In the genomic region with DNA sequence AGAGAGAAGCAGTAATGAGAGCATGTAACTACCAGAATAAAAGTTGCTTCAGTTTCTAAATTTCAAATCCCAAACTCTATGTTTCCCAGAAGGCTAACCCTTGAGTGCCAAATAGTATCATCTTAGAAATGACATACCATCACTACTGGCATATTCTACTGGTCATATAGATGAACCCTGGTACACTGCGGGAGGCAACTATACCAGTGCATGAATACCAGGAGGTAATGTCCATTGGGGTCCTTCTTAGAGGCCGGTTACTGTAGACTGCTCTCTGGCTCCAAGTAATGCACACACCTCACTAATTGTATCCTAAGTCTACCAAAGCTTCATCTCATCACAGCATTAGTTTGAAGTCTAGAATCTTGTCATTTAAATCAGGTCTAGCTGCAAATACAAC, we compare ENCODE assay signal across 6 cellular contexts.
DNase-seq lines count a peak whose midpoint lies in the region; ATAC-seq, FAIRE-seq and TF ChIP-seq lines count a peak whose summit lies in the region.
"Not testable (repeated sequence)": the region's sequence is repeated elsewhere in the genome, so short reads cannot be mapped to it uniquely, and the experiment has no call there.

No MANE protein-coding gene starts in this region.

- H4K91ac ChIP-seq in H1 (replicated peaks; ENCODE audit: insufficient read length, low read length): not testable (repeated sequence)

- H4K20me1 ChIP-seq in H1 (replicated peaks in 1 of 2; ENCODE audit: control insufficient read depth in 1 of 2, insufficient read depth in 2 of 2, low read length in 2 of 2): not testable (repeated sequence)

- POLR2A ChIA-PET in H1 (lab: Charles Lee; ENCODE audit: partially characterized antibody): not testable (repeated sequence)

- TF ChIP-seq CTCF in H1 (IDR thresholded peaks at IDR 0.05; ENCODE audit: control extremely low read depth in 1 of 3, insufficient read depth in 1 of 3, low read depth in 1 of 3, low read length in 3 of 3); upper lobe of left lung (IDR thresholded peaks at IDR 0.05); upper lobe of right lung (IDR thresholded peaks at IDR 0.05): not testable (repeated sequence)

- H3K56ac ChIP-seq in H1 (replicated peaks; ENCODE audit: insufficient read length, low read depth, low read length): not testable (repeated sequence)

- H2BK15ac ChIP-seq in H1 (ENCODE audit: low read length): not testable (repeated sequence)

- not testable (repeated sequence) for H3K36me3 ChIP-seq in H7 (replicated peaks; ENCODE audit: control insufficient read depth, insufficient read depth, low read length); H1 (ENCODE audit: control insufficient read depth in 2 of 4, insufficient read depth in 4 of 4, low read length in 3 of 4); upper lobe of left lung; upper lobe of right lung

- peak overlapping the region; percentile 73; the same call in 1 of the 2 replicates for H2AFZ ChIP-seq in H1 (ENCODE audit: low read length)

- H2AK5ac ChIP-seq in H1 (ENCODE audit: low read depth, low read length): not testable (repeated sequence)

- peak; percentile 1 for DNase-seq in AG08396 (ENCODE audit: low spot score)
- DNase-seq in H4 (ENCODE audit: low spot score): peak; percentile 2
- peak; percentile 0 for DNase-seq in H7
- DNase-seq in H1 (ENCODE audit: low read depth in 1 of 2, low spot score in 2 of 2); upper lobe of left lung; upper lobe of right lung: not testable (repeated sequence)

- not testable (repeated sequence) for TF ChIP-seq POLR2A in H1 (IDR thresholded peaks at IDR 0.05; ENCODE audit: control extremely low read depth in 1 of 2, low read depth in 2 of 2, low read length in 2 of 2); upper lobe of left lung (IDR thresholded peaks at IDR 0.05)

- not testable (repeated sequence) for H3K4me2 ChIP-seq in H1 (ENCODE audit: insufficient read depth in 1 of 2, low read depth in 2 of 2, low read length in 2 of 2)

- CTCF ChIA-PET in H1 (lab: Charles Lee; ENCODE audit: partially characterized antibody): not testable (repeated sequence)

- not testable (repeated sequence) for H4K8ac ChIP-seq in H1 (ENCODE audit: extremely low read depth, insufficient read depth, low read length)

- 94% methylated on average over 2 of the region's 2 CpGs; no CpG with 5 or more reads in 1 of the 2 experiments for WGBS in H1 (ENCODE audit: extremely low coverage in 1 of 2, insufficient coverage in 1 of 2, insufficient read length in 1 of 2, insufficient replicate concordance in 2 of 2, low coverage in 1 of 2, low lambda C conversion rate in 2 of 2, missing lambda C conversion rate in 1 of 2), 2 experiments
- WGBS in upper lobe of left lung, 2 donors: 94 to 96% methylated on average over 2 of the region's 2 CpGs

- not testable (repeated sequence) for H4K5ac ChIP-seq in H1 (ENCODE audit: insufficient read length, low read depth, low read length)

- not testable (repeated sequence) for H3K23ac ChIP-seq in H1 (ENCODE audit: insufficient read length)

- H3K4me1 ChIP-seq in H1 (replicated peaks in 1 of 4; ENCODE audit: control insufficient read depth in 3 of 4, insufficient read depth in 4 of 4, low read length in 3 of 4); upper lobe of left lung; upper lobe of right lung: not testable (repeated sequence)

- not testable (repeated sequence) for H3K27me3 ChIP-seq in H7 (ENCODE audit: control insufficient read depth, insufficient read depth, low read length); H1 (replicated peaks in 1 of 4; ENCODE audit: control insufficient read depth in 3 of 4, extremely low read depth in 1 of 4, insufficient read depth in 3 of 4, low read length in 3 of 4); upper lobe of left lung; upper lobe of right lung

- peak; percentile 58 to 66 for ATAC-seq in upper lobe of left lung (ENCODE audit: low FRiP score in 2 of 2)
- ATAC-seq in upper lobe of right lung: peak; percentile 37

- not testable (repeated sequence) for H3K9ac ChIP-seq in H1 (replicated peaks in 1 of 4; ENCODE audit: extremely low read depth in 1 of 4, low read depth in 3 of 4, low read length in 3 of 4)

- H3K9me3 ChIP-seq in H1 (ENCODE audit: insufficient read depth in 2 of 2, low read depth in 1 of 2, low read length in 1 of 2); upper lobe of left lung; upper lobe of right lung: not testable (repeated sequence)

- not testable (repeated sequence) for TF ChIP-seq RAD21 in H1 (IDR thresholded peaks at IDR 0.05 in 1 of 2, conservative IDR thresholded peaks at IDR 0.05 in 1 of 2; ENCODE audit: low read depth in 2 of 2, low read length in 2 of 2)

- not testable (repeated sequence) for H3K4me3 ChIP-seq in H7 (ENCODE audit: insufficient read depth, low read depth, low read length); H1 (ENCODE audit: extremely low read depth in 1 of 4, insufficient read depth in 2 of 4, low read depth in 3 of 4, low read length in 4 of 4); upper lobe of left lung; upper lobe of right lung

- intact Hi-C loops in upper lobe of right lung (cut with DNase I): not testable (repeated sequence)

- not testable (repeated sequence) for H2BK20ac ChIP-seq in H1 (ENCODE audit: low read length)

- H3K79me2 ChIP-seq in H1 (ENCODE audit: control insufficient read depth in 1 of 2, insufficient read depth in 2 of 2, low read length in 2 of 2): not testable (repeated sequence)

- not testable (repeated sequence) for H3K14ac ChIP-seq in H1 (ENCODE audit: insufficient read length)

- H2BK5ac ChIP-seq in H1 (ENCODE audit: low read depth, low read length): not testable (repeated sequence)

- not testable (repeated sequence) for H3K4ac ChIP-seq in H1 (replicated peaks; ENCODE audit: insufficient read length, low read depth, low read length)

- not testable (repeated sequence) for H3K27ac ChIP-seq in H1 (ENCODE audit: low read depth, low read length); upper lobe of left lung; upper lobe of right lung

- not testable (repeated sequence) for TF ChIP-seq EP300 in H1 (IDR thresholded peaks at IDR 0.05; ENCODE audit: borderline replicate concordance in 1 of 2, low read depth in 2 of 2, low read length in 2 of 2); upper lobe of left lung (IDR thresholded peaks at IDR 0.05)

- H3K23me2 ChIP-seq in H1 (ENCODE audit: low read depth, low read length): not testable (repeated sequence)

- not testable (repeated sequence) for H2BK12ac ChIP-seq in H1 (ENCODE audit: low read depth, low read length)

- not testable (repeated sequence) for H3K79me1 ChIP-seq in H1 (ENCODE audit: low read depth, low read length)

- H3K18ac ChIP-seq in H1 (ENCODE audit: extremely low read depth, low read length): not testable (repeated sequence)

- FAIRE-seq in H1 (lab: Jason Lieb, UNC): not testable (repeated sequence)

- H2BK120ac ChIP-seq in H1 (replicated peaks; ENCODE audit: low read depth, low read length): not testable (repeated sequence)
